Comparison of ENCODE assay signal across 25 cellular contexts in genomic region chr5:147377685-147378084, GRCh38.
DNase-seq lines count a peak whose midpoint lies in the region; ATAC-seq, FAIRE-seq and TF ChIP-seq lines count a peak whose summit lies in the region.
"Had no signal": no experiment of that assay in that cellular context is flagged by ENCODE, and none has a peak within 500 bp of the region (broad histone marks: within the 10 kb centered on the region; RNA-seq: fewer than 3 reads in every experiment).

No MANE protein-coding gene starts in this region.

- 48% methylated on average over 1 of the region's 1 CpG for WGBS in HepG2 (ENCODE audit: low lambda C conversion rate)
- WGBS in right lobe of liver (ENCODE audit: insufficient coverage, low coverage, low lambda C conversion rate, missing lambda C conversion rate) = 73% methylated on average over 1 of the region's 1 CpG
- 0% methylated on average over 1 of the region's 1 CpG for WGBS in K562 (ENCODE audit: insufficient coverage, low coverage, missing lambda C conversion rate)

- H3K36me3 ChIP-seq in HepG2 (replicated peaks in 1 of 2; ENCODE audit: control insufficient read depth in 1 of 2, insufficient read depth in 2 of 2, low read length in 2 of 2) (no peaks in the 10 kb centered on the region), right lobe of liver (no peaks in the 10 kb centered on the region), K562 (ENCODE audit: control insufficient read depth, insufficient read depth, low read length) (no peaks in the 10 kb centered on the region)
- H3K36me3 ChIP-seq: BE2C, BLaER1 had no signal

- BruUV-seq in HepG2 (replicated peaks; lab: Mats Ljungman, UMichigan) = no TSS peak
- BruUV-seq in K562 (replicated peaks; lab: Mats Ljungman, UMichigan) = no TSS peak

- TF ChIP-seq POLR2A in HepG2 (IDR thresholded peaks at IDR 0.05; ENCODE audit: insufficient read depth in 1 of 2, low read depth in 2 of 2, low read length in 2 of 2) (no peak), right lobe of liver (IDR thresholded peaks at IDR 0.05) (no peak), K562 (conservative IDR thresholded peaks at IDR 0.05) (no peak)

- H3K79me2 ChIP-seq in HepG2 (ENCODE audit: insufficient read depth, low read length) = no peaks in the 10 kb centered on the region
- H3K79me2 ChIP-seq in K562 (ENCODE audit: control insufficient read depth, insufficient read depth, low read length) = no peaks in the 10 kb centered on the region

- H2AFZ ChIP-seq in HepG2 (ENCODE audit: low read length) (no peak overlapping the region), K562 (ENCODE audit: low read depth, low read length) (no peak overlapping the region)

- TF ChIP-seq EP300 in HepG2 (IDR thresholded peaks at IDR 0.05; ENCODE audit: low read depth in 2 of 2, low read length in 2 of 2) (no peak), HepG2 (CRISPR knock-in tag; IDR thresholded peaks at IDR 0.05; ENCODE audit: borderline replicate concordance) (no peak), K562 (IDR thresholded peaks at IDR 0.05; ENCODE audit: low read length) (no peak)

- H3K9me1 ChIP-seq in K562 (ENCODE audit: control insufficient read depth, insufficient read depth, low read length) = no peaks in the 10 kb centered on the region

- in situ Hi-C loops in HepG2 (cut with HindIII; ENCODE audit: extremely low pct_ligation_motif_present, low pct_unique_long_range_greater_than_20kb) = no loop called here
- in situ Hi-C loops in K562 (cut with MboI) = no loop called here

- no peak overlapping the region for H3K27ac ChIP-seq in HepG2 (ENCODE audit: extremely low read length, insufficient read depth, low read length)
- no peak overlapping the region for H3K27ac ChIP-seq in right lobe of liver
- no peak overlapping the region for H3K27ac ChIP-seq in K562 (ENCODE audit: extremely low read depth, low read depth, low read length)
- H3K27ac ChIP-seq: 22Rv1, BLaER1 had no signal

- H3K4me3 ChIP-seq in HepG2 (replicated peaks in 1 of 3; ENCODE audit: insufficient read depth in 1 of 3, low read depth in 2 of 3, low read length in 3 of 3) = no peak overlapping the region
- H3K4me3 ChIP-seq in right lobe of liver = no peak overlapping the region
- no peak overlapping the region for H3K4me3 ChIP-seq in K562
- H3K4me3 ChIP-seq: BLaER1, GM12878 had no signal

- FAIRE-seq in HepG2 (lab: Jason Lieb, UNC) (no peak), K562 (lab: Jason Lieb, UNC) (no peak)
- FAIRE-seq: GM12878, GM12892, GM18507, GM19239 had no signal

- DNase-seq in HepG2 (ENCODE audit: low spot score) (no peak), right lobe of liver (no peak), K562 (ENCODE audit: extremely low read depth in 1 of 4, low spot score in 3 of 4) (no peak), MV-4-11 (lab: John Stamatoyannopoulos, UW) (no peak), hippocampal formation (lab: John Stamatoyannopoulos, UW) (no peak)
- DNase-seq: ACHN; BE2C; C1 segment of cervical spinal cord; CD4-positive, alpha-beta memory T cell; CD4-positive, CD25-positive, alpha-beta regulatory T cell; CD8-positive, alpha-beta memory T cell; COR-L47; DMS 273 treated with DMSO at 0.1 percent for 48 hours; DMS153; DMS53; DMS79; DND-41; EL; GDM1 had no signal

- ATAC-seq in HepG2 (no peak), right lobe of liver (no peak), K562 (no peak)
- ATAC-seq: GM12878 had no signal

- no peak for TF ChIP-seq CTCF in HepG2 (CRISPR knock-in tag; IDR thresholded peaks at IDR 0.05)
- no peak for TF ChIP-seq CTCF in right lobe of liver (IDR thresholded peaks at IDR 0.05)
- TF ChIP-seq CTCF in K562 (IDR thresholded peaks at IDR 0.05 in 2 of 3, conservative IDR thresholded peaks at IDR 0.05 in 1 of 3; ENCODE audit: insufficient read depth in 2 of 3, low read depth in 1 of 3, low read length in 3 of 3) = no peak

- TF ChIP-seq RAD21 in HepG2 (CRISPR knock-in tag; IDR thresholded peaks at IDR 0.05) (no peak), K562 (CRISPR knock-in tag; conservative IDR thresholded peaks at IDR 0.05 in 1 of 2, IDR thresholded peaks at IDR 0.05 in 1 of 2) (no peak)

- CTCF ChIA-PET in HepG2 (lab: Yijun Ruan, JAX; ENCODE audit: low intra/inter-chr PET ratio, low total read pairs) (no interaction called here), K562 (lab: Yijun Ruan, JAX; ENCODE audit: low intra/inter-chr PET ratio) (interaction anchor here (0.5 kb wide), 1 partner anchor 422 kb away, joined by 3 read pairs; no protein-coding TSS in a partner anchor)

- no peaks in the 10 kb centered on the region for H3K4me1 ChIP-seq in HepG2 (ENCODE audit: insufficient read depth, low read length)
- H3K4me1 ChIP-seq in right lobe of liver = no peaks in the 10 kb centered on the region
- H3K4me1 ChIP-seq in K562 (replicated peaks in 1 of 2; ENCODE audit: control insufficient read depth in 2 of 2, insufficient read depth in 2 of 2, low read length in 2 of 2) = no peaks in the 10 kb centered on the region

- H3K27me3 ChIP-seq in HepG2 (ENCODE audit: control insufficient read depth in 1 of 2, insufficient read depth in 2 of 2, low read length in 2 of 2) = no peaks in the 10 kb centered on the region
- H3K27me3 ChIP-seq in right lobe of liver = no peaks in the 10 kb centered on the region
- no peaks in the 10 kb centered on the region for H3K27me3 ChIP-seq in K562 (ENCODE audit: control insufficient read depth in 2 of 2, insufficient read depth in 2 of 2, low read length in 2 of 2)
- H3K27me3 ChIP-seq: BE2C, BLaER1 had no signal

- H3K9ac ChIP-seq in HepG2 (ENCODE audit: insufficient read depth, low read depth, low read length) = no peak overlapping the region
- H3K9ac ChIP-seq in K562 (ENCODE audit: insufficient read depth in 1 of 2, low read depth in 2 of 2, low read length in 2 of 2) = no peak overlapping the region
- H3K9ac ChIP-seq: BLaER1 had no signal

- POLR2A ChIA-PET in HepG2 (lab: Yijun Ruan, JAX) (no interaction called here), K562 (lab: Yijun Ruan, JAX) (no interaction called here)

- H3K9me3 ChIP-seq in HepG2 (ENCODE audit: low read length) = no peaks in the 10 kb centered on the region
- no peaks in the 10 kb centered on the region for H3K9me3 ChIP-seq in right lobe of liver
- H3K9me3 ChIP-seq in K562 (replicated peaks; ENCODE audit: control insufficient read depth, insufficient read depth, low read depth, low read length) = no peaks in the 10 kb centered on the region
- H3K9me3 ChIP-seq: BLaER1 had no signal

- H3K4me2 ChIP-seq in HepG2 (ENCODE audit: low read depth, low read length) (no peak overlapping the region), K562 (ENCODE audit: insufficient read depth, low read length) (no peak overlapping the region)
- H3K4me2 ChIP-seq: BLaER1 had no signal

- no peaks in the 10 kb centered on the region for H4K20me1 ChIP-seq in HepG2 (ENCODE audit: insufficient read depth, low read length)
- H4K20me1 ChIP-seq in K562 (replicated peaks; ENCODE audit: control insufficient read depth, insufficient read depth, low read length) = no peaks in the 10 kb centered on the region
- H4K20me1 ChIP-seq: BLaER1 had no signal

- intact Hi-C loops in HepG2 (cut with micrococcal nuclease; ENCODE audit: unreplicated experiment) = no loop called here
- intact Hi-C loops in right lobe of liver (cut with DNase I) = no loop called here
- intact Hi-C loops in K562 (cut with micrococcal nuclease) = no loop called here

TF ChIP-seq in HepG2, 621 proteins besides CTCF, POLR2A, EP300 and RAD21:
- TF ChIP-seq, protein P1, sequence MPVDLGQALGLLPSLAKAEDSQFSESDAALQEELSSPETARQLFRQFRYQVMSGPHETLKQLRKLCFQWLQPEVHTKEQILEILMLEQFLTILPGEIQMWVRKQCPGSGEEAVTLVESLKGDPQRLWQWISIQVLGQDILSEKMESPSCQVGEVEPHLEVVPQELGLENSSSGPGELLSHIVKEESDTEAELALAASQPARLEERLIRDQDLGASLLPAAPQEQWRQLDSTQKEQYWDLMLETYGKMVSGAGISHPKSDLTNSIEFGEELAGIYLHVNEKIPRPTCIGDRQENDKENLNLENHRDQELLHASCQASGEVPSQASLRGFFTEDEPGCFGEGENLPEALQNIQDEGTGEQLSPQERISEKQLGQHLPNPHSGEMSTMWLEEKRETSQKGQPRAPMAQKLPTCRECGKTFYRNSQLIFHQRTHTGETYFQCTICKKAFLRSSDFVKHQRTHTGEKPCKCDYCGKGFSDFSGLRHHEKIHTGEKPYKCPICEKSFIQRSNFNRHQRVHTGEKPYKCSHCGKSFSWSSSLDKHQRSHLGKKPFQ (CRISPR knock-in tag; IDR thresholded peaks at IDR 0.05; ENCODE audit: insufficient replicate concordance) = no peak
- TF ChIP-seq MEIS2 (CRISPR knock-in tag; IDR thresholded peaks at IDR 0.05) = no peak
- no peak for TF ChIP-seq ZNF225 (CRISPR knock-in tag; IDR thresholded peaks at IDR 0.05)
- peak; percentile 92 to 97 for TF ChIP-seq MAFK (conservative IDR thresholded peaks at IDR 0.05 in 1 of 2, IDR thresholded peaks at IDR 0.05 in 1 of 2; ENCODE audit: low read length in 2 of 2)
- TF ChIP-seq MLLT10 (CRISPR knock-in tag; IDR thresholded peaks at IDR 0.05) = no peak
- no peak for TF ChIP-seq HDAC1 (CRISPR knock-in tag; IDR thresholded peaks at IDR 0.05)
- TF ChIP-seq MAFF (IDR thresholded peaks at IDR 0.05; ENCODE audit: low read depth, low read length) = peak; percentile 95

TF ChIP-seq in K562, 482 proteins besides CTCF, POLR2A, EP300 and RAD21:
- TF ChIP-seq C11orf30 (IDR thresholded peaks at IDR 0.05; ENCODE audit: low read depth) (peak; percentile 42; the same call in 1 of the 2 replicates), MAFF (IDR thresholded peaks at IDR 0.05; ENCODE audit: low read length) (peak; percentile 83), MAFG (tag; conservative IDR thresholded peaks at IDR 0.05) (0 out of 2 replicates have a peak, but pooled peaks have one; percentile 40), MAFK (IDR thresholded peaks at IDR 0.05; ENCODE audit: low read length) (peak; percentile 87), SMARCB1 (IDR thresholded peaks at IDR 0.05; ENCODE audit: insufficient read length, low read depth) (no peak), ZNF316 (IDR thresholded peaks at IDR 0.05) (peak; percentile 73)

Comparison
In these comparisons a context has a peak if more than half of its experiments do, and no peak if none do; other contexts are left out.
1. Of the 241 proteins assayed by ChIP-seq in both HepG2 and K562: peak only in HepG2: none; only in K562: MAFG; in both: MAFF and MAFK; in neither: 238.